ENCODE assay signal across 8 cellular contexts in the genomic region with DNA sequence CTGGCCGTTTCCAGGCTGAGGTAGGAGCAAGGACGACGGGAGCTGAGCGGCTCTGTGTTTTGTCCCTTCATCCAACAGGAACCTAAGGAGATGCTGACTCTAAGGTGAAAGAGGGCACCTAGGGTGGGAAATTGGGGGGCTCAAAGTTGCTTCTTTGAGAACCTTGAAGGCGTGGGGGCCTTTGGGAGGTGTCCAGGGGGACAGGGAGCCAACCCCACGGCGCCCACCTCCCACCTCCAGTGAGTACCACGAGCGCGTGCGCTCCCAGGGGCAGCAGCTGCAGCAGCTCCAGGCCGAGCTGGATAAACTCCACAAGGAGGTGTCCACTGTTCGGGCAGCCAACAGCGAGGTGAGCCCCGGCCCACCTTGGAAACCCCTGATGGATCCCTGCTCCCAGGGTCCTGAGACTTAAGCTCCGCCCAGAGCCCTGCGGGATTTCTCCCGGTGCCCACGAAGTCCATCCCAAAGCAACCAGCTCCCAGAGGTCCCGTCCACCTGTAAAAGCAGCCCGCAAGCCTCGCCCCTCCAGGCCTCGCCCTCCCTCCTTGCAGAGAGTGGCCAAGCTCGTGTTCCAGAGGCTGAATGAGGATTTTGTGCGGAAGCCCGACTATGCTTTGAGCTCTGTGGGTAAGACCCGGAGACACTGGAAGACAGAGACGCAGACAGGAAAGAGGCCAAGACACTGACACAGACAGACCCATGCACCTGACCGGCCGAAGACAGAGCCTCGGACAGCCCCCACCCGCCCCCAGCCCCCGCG. TPM values are rescaled to one million over a fixed set of nuclear protein-coding genes. Genes with fewer than 3 reads are reported as not detected.
A peak's percentile ranks its signal among the peaks of the same experiment; 100 is the strongest.
DNase-seq lines count a peak whose midpoint lies in the region; TF ChIP-seq lines count a peak whose summit lies in the region.

No MANE protein-coding gene starts in this region.

- peak; percentile 71 for DNase-seq in HT-29 (ENCODE audit: low spot score)
- peak; percentile 30 for DNase-seq in activated CD4-positive, alpha-beta memory T cell treated with anti-CD3 and anti-CD28 coated beads, Interleukin-2, amount 10 ng/mL, durations not matched to agents 7 days and 5 days
- peak; percentile 39 for DNase-seq in fibroblast of pulmonary artery (ENCODE audit: low read depth)
- peak; percentile 10 for DNase-seq in retinal pigment epithelial cell (ENCODE audit: low read depth)
- no peak for DNase-seq in NCI-H1092 (lab: John Stamatoyannopoulos, UW)
- no peak for DNase-seq in NCI-H1694 treated with DMSO at 0.1 percent for 48 hours (lab: John Stamatoyannopoulos, UW)
- DNase-seq in OCI-M2 (lab: John Stamatoyannopoulos, UW; ENCODE audit: unreplicated experiment), result no peak

- H3K9me3 Mint-ChIP-seq in activated CD4-positive, alpha-beta memory T cell treated with anti-CD3 and anti-CD28 coated beads, Interleukin-2, amount 10 ng/mL, durations not matched to agents 7 days and 5 days, result no peaks in the 10 kb centered on the region

- peak overlapping the region; percentile 75 for H3K27ac Mint-ChIP-seq in activated CD4-positive, alpha-beta memory T cell treated with anti-CD3 and anti-CD28 coated beads, Interleukin-2, amount 10 ng/mL, durations not matched to agents 7 days and 5 days

- peak overlapping the region in 5 of 11 experiments; percentile 10 to 86 (median 16); a peak in 2 of 22 replicates for H3K27ac ChIP-seq in BLaER1 treated with 17β-estradiol and CSF1 and Interleukin-3, amounts not matched to agents 10 nM and 100 nM

- peaks cover 1% of the 10 kb centered on the region for H3K27me3 Mint-ChIP-seq in activated CD4-positive, alpha-beta memory T cell treated with anti-CD3 and anti-CD28 coated beads, Interleukin-2, amount 10 ng/mL, durations not matched to agents 7 days and 5 days

- CTCF ChIA-PET in activated CD4-positive, alpha-beta memory T cell treated with anti-CD3 and anti-CD28 coated beads, Interleukin-2, amount 10 ng/mL, durations not matched to agents 7 days and 5 days (lab: Charles Lee), result interaction anchor here (0.8 to 1.9 kb wide), 12 partner anchors 13 to 335 kb away, joined by 3 to 10 read pairs (median 6); a partner anchor contains a TSS

- H3K9ac ChIP-seq in BLaER1 treated with 17β-estradiol and CSF1 and Interleukin-3, amounts not matched to agents 10 nM and 100 nM, result peak overlapping the region; percentile 25 to 78 (median 72); a peak in 20 of 22 replicates

- POLR2A ChIA-PET in activated CD4-positive, alpha-beta memory T cell treated with anti-CD3 and anti-CD28 coated beads, Interleukin-2, amount 10 ng/mL, durations not matched to agents 7 days and 5 days (lab: Charles Lee), result interaction anchor here (0.8 to 9.0 kb wide), 18 partner anchors 10 to 336 kb away, joined by 3 to 198 read pairs (median 7); a partner anchor contains a TSS

- peak overlapping the region; percentile 91 to 99 (median 98) for H3K4me2 ChIP-seq in BLaER1 treated with 17β-estradiol and CSF1 and Interleukin-3, amounts not matched to agents 10 nM and 100 nM

- H4K20me1 ChIP-seq in BLaER1 treated with 17β-estradiol and CSF1 and Interleukin-3, amounts not matched to agents 10 nM and 100 nM, result peaks cover 0 to 18% (median 3%) of the 10 kb centered on the region in 11 experiments; a peak in 7 of 22 replicates

- no peak for TF ChIP-seq CTCF in fibroblast of pulmonary artery (IDR thresholded peaks at IDR 0.05; ENCODE audit: low read length, missing control alignments)
- no peak for TF ChIP-seq CTCF in retinal pigment epithelial cell (conservative IDR thresholded peaks at IDR 0.05; ENCODE audit: low read depth, low read length)

- peaks cover 46% of the 10 kb centered on the region for H3K4me1 Mint-ChIP-seq in activated CD4-positive, alpha-beta memory T cell treated with anti-CD3 and anti-CD28 coated beads, Interleukin-2, amount 10 ng/mL, durations not matched to agents 7 days and 5 days

- H3K9me3 ChIP-seq in BLaER1 treated with 17β-estradiol and CSF1 and Interleukin-3, amounts not matched to agents 10 nM and 100 nM (replicated peaks in 1 of 11), result no peaks in the 10 kb centered on the region

- peak overlapping the region; percentile 83 for H3K4me3 Mint-ChIP-seq in activated CD4-positive, alpha-beta memory T cell treated with anti-CD3 and anti-CD28 coated beads, Interleukin-2, amount 10 ng/mL, durations not matched to agents 7 days and 5 days

- peaks cover 3% of the 10 kb centered on the region for H3K36me3 Mint-ChIP-seq in activated CD4-positive, alpha-beta memory T cell treated with anti-CD3 and anti-CD28 coated beads, Interleukin-2, amount 10 ng/mL, durations not matched to agents 7 days and 5 days (ENCODE audit: low read depth)

- H3K4me3 ChIP-seq in BLaER1 treated with 17β-estradiol and CSF1 and Interleukin-3, amounts not matched to agents 10 nM and 100 nM, result peak overlapping the region; percentile 59 to 75 (median 64)
- peak overlapping the region; percentile 61 for H3K4me3 ChIP-seq in fibroblast of pulmonary artery (replicated peaks; ENCODE audit: low read depth, low read length)
- peak overlapping the region; percentile 71 for H3K4me3 ChIP-seq in retinal pigment epithelial cell (ENCODE audit: low read length)

- peaks cover 32 to 50% (median 39%) of the 10 kb centered on the region in 10 experiments for H3K4me1 ChIP-seq in BLaER1 treated with 17β-estradiol and CSF1 and Interleukin-3, amounts not matched to agents 10 nM and 100 nM

- H3K36me3 ChIP-seq in BLaER1 treated with 17β-estradiol and CSF1 and Interleukin-3, amounts not matched to agents 10 nM and 100 nM, result peaks cover 10 to 18% (median 15%) of the 10 kb centered on the region in 11 experiments; a peak in 15 of 22 replicates

- peaks cover 0 to 11% (median 0%) of the 10 kb centered on the region in 11 experiments; a peak in 6 of 22 replicates for H3K27me3 ChIP-seq in BLaER1 treated with 17β-estradiol and CSF1 and Interleukin-3, amounts not matched to agents 10 nM and 100 nM

RNA-seq across cellular contexts. Expression of a gene that starts 2.9 kb away (rescaled TPM):
- total RNA-seq in HT-29 (2014; rRNA removed; shearing (Covaris generic)), result 18.1 and 27.0 TPM in 2 replicates
- 1 to 10 TPM; 6.5 to 6.9 TPM for total RNA-seq in activated CD4-positive, alpha-beta memory T cell treated with anti-CD3 and anti-CD28 coated beads, Interleukin-2, amount 10 ng/mL, durations not matched to agents 7 days and 5 days

RNA-seq across cellular contexts. Expression of a gene that starts 46.1 kb away (rescaled TPM):
- 390 and 417 TPM in 2 replicates for total RNA-seq in HT-29 (2014; rRNA removed; shearing (Covaris generic))
- total RNA-seq in activated CD4-positive, alpha-beta memory T cell treated with anti-CD3 and anti-CD28 coated beads, Interleukin-2, amount 10 ng/mL, durations not matched to agents 7 days and 5 days, result 100 to 1,000 TPM; 239 to 243 TPM

RNA-seq across cellular contexts. Expression of a gene that starts 46.1 kb away (rescaled TPM):
- 54.8 and 55.4 TPM in 2 replicates for total RNA-seq in HT-29 (2014; rRNA removed; shearing (Covaris generic))
- 100 to 1,000 TPM; 115 to 116 TPM for total RNA-seq in activated CD4-positive, alpha-beta memory T cell treated with anti-CD3 and anti-CD28 coated beads, Interleukin-2, amount 10 ng/mL, durations not matched to agents 7 days and 5 days

Comparison
In these comparisons a context has a peak if more than half of its experiments do, and no peak if none do; other contexts are left out.
1. DNase-seq: peak in HT-29 (single experiment), activated CD4-positive, alpha-beta memory T cell treated with anti-CD3 and anti-CD28 coated beads, Interleukin-2, amount 10 ng/mL, durations not matched to agents 7 days and 5 days (single experiment), fibroblast of pulmonary artery (single experiment) and retinal pigment epithelial cell (single experiment); none in NCI-H1092 (single experiment), NCI-H1694 treated with DMSO at 0.1 percent for 48 hours (single experiment) and OCI-M2 (single experiment).
2. Peak in every context shown above with its lines, with median percentiles within 50 percentile points of each other: H3K4me3 ChIP-seq.